In the genomic region with DNA sequence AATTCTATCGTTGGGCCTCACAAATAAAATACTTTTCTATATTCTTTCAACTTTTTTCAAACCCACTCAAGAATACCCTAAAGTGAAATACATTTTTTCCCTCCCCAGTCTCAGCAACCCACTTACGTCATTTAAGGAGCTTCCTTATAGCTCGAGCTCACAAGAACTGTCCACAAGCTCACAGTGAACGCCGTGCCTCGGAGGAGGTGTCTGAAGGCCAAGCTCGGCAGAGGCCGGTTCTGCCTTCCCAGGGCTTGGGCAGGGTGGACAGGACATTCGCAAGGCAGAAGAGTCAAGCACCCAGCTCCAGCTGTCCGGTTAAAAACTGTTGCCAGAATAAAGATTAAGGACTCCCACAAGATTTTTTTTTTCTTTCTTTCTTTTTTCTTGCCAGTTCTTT, we compare ENCODE assay signal across 18 cellular contexts.
"Had no signal": no experiment of that assay in that cellular context is flagged by ENCODE, and none has a peak within 500 bp of the region (broad histone marks: within the 10 kb centered on the region; RNA-seq: fewer than 3 reads in every experiment).

No MANE protein-coding gene starts in this region.

- H3K27ac Mint-ChIP-seq: memory B cell; natural killer cell treated with Interleukin-12 subunit alpha and Interleukin-12 subunit beta and Interleukin-15 and Interleukin-18, amount 100 ng/mL, for 72 hours; neural progenitor cell; type B pancreatic cell had no signal

- H3K36me3 ChIP-seq: lower lobe of right lung, neural progenitor cell, ovary, right lobe of liver, suprapubic skin, thyroid gland had no signal

- H3K9me3 ChIP-seq: lower lobe of right lung, ovary, right lobe of liver, suprapubic skin, thyroid gland had no signal

- H3K27me3 Mint-ChIP-seq: memory B cell; natural killer cell treated with Interleukin-12 subunit alpha and Interleukin-12 subunit beta and Interleukin-15 and Interleukin-18, amount 100 ng/mL, for 72 hours; type B pancreatic cell had no signal

- H3K4me3 Mint-ChIP-seq: memory B cell; natural killer cell treated with Interleukin-12 subunit alpha and Interleukin-12 subunit beta and Interleukin-15 and Interleukin-18, amount 100 ng/mL, for 72 hours; neural progenitor cell; type B pancreatic cell had no signal

- H3K27me3 ChIP-seq: neural progenitor cell, ovary, right lobe of liver, suprapubic skin, thyroid gland had no signal

- H3K9me3 Mint-ChIP-seq: type B pancreatic cell had no signal

- H3K4me1 Mint-ChIP-seq: memory B cell, neural progenitor cell had no signal

- H3K4me1 ChIP-seq: lower lobe of right lung, neural progenitor cell, right lobe of liver, suprapubic skin, thyroid gland had no signal

- H3K27ac ChIP-seq: lower lobe of right lung, neural progenitor cell, ovary, right lobe of liver, suprapubic skin, thyroid gland had no signal

- ATAC-seq: esophagus mucosa; left lobe of liver; lower lobe of right lung; natural killer cell treated with Interleukin-12 subunit alpha and Interleukin-12 subunit beta and Interleukin-15 and Interleukin-18, amount 100 ng/mL, for 72 hours; right lobe of liver had no signal

- DNase-seq: effector memory CD4-positive, alpha-beta T cell; glutamatergic neuron; islet precursor cell; lower lobe of right lung; midbrain; ovary; right lobe of liver; stimulated activated CD4-positive, alpha-beta T cell treated with anti-CD3 and anti-CD28 coated beads, Interleukin-2, amount 100 ng/mL, for 48 hours; stimulated activated naive CD4-positive, alpha-beta T cell treated with Interleukin-2 at 50 U/mL for 16 hours; thyroid gland had no signal

- H3K36me3 Mint-ChIP-seq: memory B cell; natural killer cell treated with Interleukin-12 subunit alpha and Interleukin-12 subunit beta and Interleukin-15 and Interleukin-18, amount 100 ng/mL, for 72 hours; neural progenitor cell; type B pancreatic cell had no signal

- H3K4me3 ChIP-seq: lower lobe of right lung, neural progenitor cell, ovary, right lobe of liver, smooth muscle cell, suprapubic skin, thyroid gland had no signal
